In genomic region chr1:97929874-97930465, GRCh38 we compare ENCODE assay signal across 22 cellular contexts. TPM values are rescaled to one million over a fixed set of nuclear protein-coding genes. Genes with fewer than 3 reads are reported as not detected.
A peak's percentile ranks its signal among the peaks of the same experiment; 100 is the strongest.
DNase-seq lines count a peak whose midpoint lies in the region; ATAC-seq, FAIRE-seq and TF ChIP-seq lines count a peak whose summit lies in the region.
"Had no signal": no experiment of that assay in that cellular context is flagged by ENCODE, and none has a peak within 500 bp of the region (broad histone marks: within the 10 kb centered on the region; RNA-seq: fewer than 3 reads in every experiment).

No MANE protein-coding gene starts in this region.

- peaks cover 28% of the 10 kb centered on the region for H3K4me1 Mint-ChIP-seq in activated naive CD4-positive, alpha-beta T cell treated with anti-CD3 and anti-CD28 coated beads, Interleukin-2, amount 10 ng/mL, durations not matched to agents 7 days and 5 days
- H3K4me1 Mint-ChIP-seq: CD14-positive monocyte had no signal

- TF ChIP-seq RAD21 in liver (IDR thresholded peaks at IDR 0.05): no peak

- no peak overlapping the region for H3K4me3 Mint-ChIP-seq in activated naive CD4-positive, alpha-beta T cell treated with anti-CD3 and anti-CD28 coated beads, Interleukin-2, amount 10 ng/mL, durations not matched to agents 7 days and 5 days
- H3K4me3 Mint-ChIP-seq: CD14-positive monocyte; CD4-positive, alpha-beta T cell; GM23338; H9 had no signal

- H3K9ac ChIP-seq in liver (ENCODE audit: low read depth in 1 of 2, low read length in 2 of 2): peak overlapping the region in 1 of 2 donors; percentile 23
- H3K9ac ChIP-seq: BLaER1 treated with 17β-estradiol and CSF1 and Interleukin-3, amounts not matched to agents 10 nM and 100 nM had no signal

- H3K27ac ChIP-seq in liver (ENCODE audit: low read depth in 1 of 2, low read length in 2 of 2): peak overlapping the region; percentile 52 to 65
- H3K27ac ChIP-seq: A549; BLaER1 treated with 17β-estradiol and CSF1 and Interleukin-3, amounts not matched to agents 10 nM and 100 nM had no signal

- peak overlapping the region in 1 of 3 donors; percentile 15 for H3K4me3 ChIP-seq in liver (ENCODE audit: low read depth in 1 of 3, low read length in 3 of 3)
- H3K4me3 ChIP-seq: A549; BLaER1 treated with 17β-estradiol and CSF1 and Interleukin-3, amounts not matched to agents 10 nM and 100 nM; GM12878; GM23338 had no signal

- no peaks in the 10 kb centered on the region for H3K9me3 ChIP-seq in liver (ENCODE audit: control insufficient read depth in 4 of 4, low read length in 3 of 4)
- H3K9me3 ChIP-seq: A549; BE2C; BLaER1 treated with 17β-estradiol and CSF1 and Interleukin-3, amounts not matched to agents 10 nM and 100 nM had no signal

- DNase-seq in NCI-H446 (lab: John Stamatoyannopoulos, UW) (peak; percentile 72 to 80), RCC 7860 (ENCODE audit: low spot score) (no peak), frontal cortex (ENCODE audit: low spot score in 2 of 2) (no peak), UCSD-AML1 (lab: John Stamatoyannopoulos, UW; ENCODE audit: unreplicated experiment) (no peak)
- DNase-seq in activated naive CD4-positive, alpha-beta T cell treated with anti-CD3 and anti-CD28 coated beads, Interleukin-2, amount 10 ng/mL, durations not matched to agents 7 days and 5 days: no peak
- DNase-seq in activated naive CD4-positive, alpha-beta T cell treated with anti-CD3 and anti-CD28 coated beads, Interleukin-2, amount 50 U/mL, for 72 hours (ENCODE audit: low spot score in 2 of 2): no peak
- DNase-seq: 8988T; AML-193; BE2C; CD4-positive, alpha-beta T cell; COR-L47; DMS79; EL; GDM1; H9 had no signal

- H3K36me3 Mint-ChIP-seq in activated naive CD4-positive, alpha-beta T cell treated with anti-CD3 and anti-CD28 coated beads, Interleukin-2, amount 10 ng/mL, durations not matched to agents 7 days and 5 days: peaks cover 5% of the 10 kb centered on the region
- no peaks in the 10 kb centered on the region for H3K36me3 Mint-ChIP-seq in activated naive CD4-positive, alpha-beta T cell treated with anti-CD3 and anti-CD28 coated beads, Interleukin-2, amount 50 U/mL, for 72 hours
- H3K36me3 Mint-ChIP-seq: CD14-positive monocyte had no signal

- WGBS in liver: 41% methylated on average over 5 of the region's 5 CpGs

- peaks cover 9% of the 10 kb centered on the region for H3K27me3 Mint-ChIP-seq in activated naive CD4-positive, alpha-beta T cell treated with anti-CD3 and anti-CD28 coated beads, Interleukin-2, amount 10 ng/mL, durations not matched to agents 7 days and 5 days
- H3K27me3 Mint-ChIP-seq: CD4-positive, alpha-beta T cell had no signal

- no peak for TF ChIP-seq CTCF in liver (IDR thresholded peaks at IDR 0.05; ENCODE audit: low read depth, low read length, missing input control)

- H3K36me3 ChIP-seq in liver (ENCODE audit: control insufficient read depth in 4 of 4, insufficient read depth in 3 of 4, low read depth in 1 of 4, low read length in 3 of 4): no peaks in the 10 kb centered on the region
- H3K36me3 ChIP-seq: BE2C; BLaER1 treated with 17β-estradiol and CSF1 and Interleukin-3, amounts not matched to agents 10 nM and 100 nM had no signal

- peaks cover 0 to 15% (median 13%) of the 10 kb centered on the region in 4 donors for H3K4me1 ChIP-seq in liver (ENCODE audit: control insufficient read depth in 4 of 4, insufficient read depth in 4 of 4, low read length in 3 of 4)
- H3K4me1 ChIP-seq: BLaER1 treated with 17β-estradiol and CSF1 and Interleukin-3, amounts not matched to agents 10 nM and 100 nM had no signal

- FAIRE-seq in RCC 7860 (lab: Jason Lieb, UNC) (peak; percentile 22), frontal cortex (lab: Jason Lieb, UNC) (peak; percentile 26)
- FAIRE-seq: A549, GM12878 had no signal

- H3K27me3 ChIP-seq in liver (ENCODE audit: control insufficient read depth in 4 of 4, insufficient read depth in 4 of 4, low read length in 3 of 4): no peaks in the 10 kb centered on the region
- H3K27me3 ChIP-seq: BE2C; BLaER1 treated with 17β-estradiol and CSF1 and Interleukin-3, amounts not matched to agents 10 nM and 100 nM had no signal

- H3K27ac Mint-ChIP-seq in activated naive CD4-positive, alpha-beta T cell treated with anti-CD3 and anti-CD28 coated beads, Interleukin-2, amount 10 ng/mL, durations not matched to agents 7 days and 5 days: no peak overlapping the region
- no peak overlapping the region for H3K27ac Mint-ChIP-seq in activated naive CD4-positive, alpha-beta T cell treated with anti-CD3 and anti-CD28 coated beads, Interleukin-2, amount 50 U/mL, for 72 hours
- H3K27ac Mint-ChIP-seq: CD14-positive monocyte; CD4-positive, alpha-beta T cell; GM23338; H9 had no signal

- ATAC-seq in activated naive CD4-positive, alpha-beta T cell treated with anti-CD3 and anti-CD28 coated beads, Interleukin-2, amount 50 U/mL, for 72 hours: no peak
- ATAC-seq: A549, GM12878, GM23338, HCT116 had no signal

- no peaks in the 10 kb centered on the region for H3K9me3 Mint-ChIP-seq in activated naive CD4-positive, alpha-beta T cell treated with anti-CD3 and anti-CD28 coated beads, Interleukin-2, amount 10 ng/mL, durations not matched to agents 7 days and 5 days
- H3K9me3 Mint-ChIP-seq in activated naive CD4-positive, alpha-beta T cell treated with anti-CD3 and anti-CD28 coated beads, Interleukin-2, amount 50 U/mL, for 72 hours: no peaks in the 10 kb centered on the region
- H3K9me3 Mint-ChIP-seq: CD14-positive monocyte; CD4-positive, alpha-beta T cell; GM23338; H9 had no signal

- CTCF ChIA-PET in activated naive CD4-positive, alpha-beta T cell treated with anti-CD3 and anti-CD28 coated beads, Interleukin-2, amount 10 ng/mL, durations not matched to agents 7 days and 5 days (lab: Charles Lee): no interaction called here

TF ChIP-seq in liver, 16 proteins besides CTCF, POLR2A, EP300 and RAD21 (continues in another document):
- no peak for TF ChIP-seq FOXA2 (IDR thresholded peaks at IDR 0.05)
- peak in 1 of 2 donors; percentile 16 for TF ChIP-seq GABPA (IDR thresholded peaks at IDR 0.05 in 1 of 2, conservative IDR thresholded peaks at IDR 0.05 in 1 of 2)
- TF ChIP-seq EGR1 (IDR thresholded peaks at IDR 0.05; ENCODE audit: low read depth in 2 of 2): peak in 1 of 2 donors; percentile 61
- TF ChIP-seq HNF4G (IDR thresholded peaks at IDR 0.05): peak; percentile 47
- TF ChIP-seq, protein P1, sequence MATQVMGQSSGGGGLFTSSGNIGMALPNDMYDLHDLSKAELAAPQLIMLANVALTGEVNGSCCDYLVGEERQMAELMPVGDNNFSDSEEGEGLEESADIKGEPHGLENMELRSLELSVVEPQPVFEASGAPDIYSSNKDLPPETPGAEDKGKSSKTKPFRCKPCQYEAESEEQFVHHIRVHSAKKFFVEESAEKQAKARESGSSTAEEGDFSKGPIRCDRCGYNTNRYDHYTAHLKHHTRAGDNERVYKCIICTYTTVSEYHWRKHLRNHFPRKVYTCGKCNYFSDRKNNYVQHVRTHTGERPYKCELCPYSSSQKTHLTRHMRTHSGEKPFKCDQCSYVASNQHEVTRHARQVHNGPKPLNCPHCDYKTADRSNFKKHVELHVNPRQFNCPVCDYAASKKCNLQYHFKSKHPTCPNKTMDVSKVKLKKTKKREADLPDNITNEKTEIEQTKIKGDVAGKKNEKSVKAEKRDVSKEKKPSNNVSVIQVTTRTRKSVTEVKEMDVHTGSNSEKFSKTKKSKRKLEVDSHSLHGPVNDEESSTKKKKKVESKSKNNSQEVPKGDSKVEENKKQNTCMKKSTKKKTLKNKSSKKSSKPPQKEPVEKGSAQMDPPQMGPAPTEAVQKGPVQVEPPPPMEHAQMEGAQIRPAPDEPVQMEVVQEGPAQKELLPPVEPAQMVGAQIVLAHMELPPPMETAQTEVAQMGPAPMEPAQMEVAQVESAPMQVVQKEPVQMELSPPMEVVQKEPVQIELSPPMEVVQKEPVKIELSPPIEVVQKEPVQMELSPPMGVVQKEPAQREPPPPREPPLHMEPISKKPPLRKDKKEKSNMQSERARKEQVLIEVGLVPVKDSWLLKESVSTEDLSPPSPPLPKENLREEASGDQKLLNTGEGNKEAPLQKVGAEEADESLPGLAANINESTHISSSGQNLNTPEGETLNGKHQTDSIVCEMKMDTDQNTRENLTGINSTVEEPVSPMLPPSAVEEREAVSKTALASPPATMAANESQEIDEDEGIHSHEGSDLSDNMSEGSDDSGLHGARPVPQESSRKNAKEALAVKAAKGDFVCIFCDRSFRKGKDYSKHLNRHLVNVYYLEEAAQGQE (IDR thresholded peaks at IDR 0.05): peak; percentile 16
- no peak for TF ChIP-seq RXRA (IDR thresholded peaks at IDR 0.05)
- peak; percentile 18 for TF ChIP-seq MAX (IDR thresholded peaks at IDR 0.05)
- TF ChIP-seq YY1 (IDR thresholded peaks at IDR 0.05): peak; percentile 42
- TF ChIP-seq NR2F2 (IDR thresholded peaks at IDR 0.05): no peak
- peak; percentile 75 for TF ChIP-seq SP1 (IDR thresholded peaks at IDR 0.05)
- no peak for TF ChIP-seq FOXA1 (IDR thresholded peaks at IDR 0.05)
- no peak for TF ChIP-seq ZBTB33 (IDR thresholded peaks at IDR 0.05)
- TF ChIP-seq, protein P2, sequence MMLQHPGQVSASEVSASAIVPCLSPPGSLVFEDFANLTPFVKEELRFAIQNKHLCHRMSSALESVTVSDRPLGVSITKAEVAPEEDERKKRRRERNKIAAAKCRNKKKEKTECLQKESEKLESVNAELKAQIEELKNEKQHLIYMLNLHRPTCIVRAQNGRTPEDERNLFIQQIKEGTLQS (IDR thresholded peaks at IDR 0.05): peak; percentile 68
- TF ChIP-seq JUND (IDR thresholded peaks at IDR 0.05): peak; percentile 74 to 86
- peak; percentile 87 to 88 for TF ChIP-seq HNF4A (conservative IDR thresholded peaks at IDR 0.05)

RNA-seq across cellular contexts. Expression of gene DPYD, which starts 9.1 kb away (rescaled TPM):
- total RNA-seq in frontal cortex: 51.4 TPM
- 100 to 1,000 TPM in 1 of 2 donors, 10 to 100 TPM in 1; 56.6 to 142 TPM for total RNA-seq in liver
- 10 to 100 TPM; 16.2 to 37.4 TPM for polyA plus RNA-seq in liver
- total RNA-seq in activated naive CD4-positive, alpha-beta T cell treated with anti-CD3 and anti-CD28 coated beads, Interleukin-2, amount 50 U/mL, for 72 hours: 10 to 100 TPM; 10.7 to 11.7 TPM

Comparison
In these comparisons a context has a peak if more than half of its experiments do, and no peak if none do; other contexts are left out.
1. DNase-seq: peak in NCI-H446 (2 of 2); none in RCC 7860 (single experiment), frontal cortex (0 of 2), activated naive CD4-positive, alpha-beta T cell treated with anti-CD3 and anti-CD28 coated beads, Interleukin-2, amount 10 ng/mL, durations not matched to agents 7 days and 5 days (single experiment), activated naive CD4-positive, alpha-beta T cell treated with anti-CD3 and anti-CD28 coated beads, Interleukin-2, amount 50 U/mL, for 72 hours (0 of 2) and UCSD-AML1 (single experiment).